ENCODE assay signal across 8 cellular contexts in genomic region chr17:45149669-45150603, GRCh38. TPM values are rescaled to one million over a fixed set of nuclear protein-coding genes. Genes with fewer than 3 reads are reported as not detected.
A peak's percentile ranks its signal among the peaks of the same experiment; 100 is the strongest.
DNase-seq lines count a peak whose midpoint lies in the region; ATAC-seq, FAIRE-seq and TF ChIP-seq lines count a peak whose summit lies in the region.

No MANE protein-coding gene starts in this region.

- no peaks in the 10 kb centered on the region; the same call in 1 of the 2 replicates for H3K36me3 ChIP-seq in BJ (ENCODE audit: control insufficient read depth, insufficient read depth, low read length)

- DNase-seq in BJ (ENCODE audit: low read depth) (no peak), H54 (ENCODE audit: insufficient read length, low spot score) (no peak), RPMI7951 (ENCODE audit: low read depth) (peak; percentile 52), astrocyte of the cerebellum (ENCODE audit: low read depth) (no peak), hippocampal formation (lab: John Stamatoyannopoulos, UW) (peak; percentile 62 to 72), putamen (ENCODE audit: low spot score) (peak; percentile 57)

- POLR2A ChIA-PET in BJ (lab: Charles Lee), result interaction anchor here (0.6 to 5.2 kb wide), 5 partner anchors 11 to 222 kb away, joined by 3 to 66 read pairs (median 5); partner anchors contain the start of genes FMNL1 and HEXIM2

- no peak for FAIRE-seq in H54 (lab: Jason Lieb, UNC)

- in situ Hi-C loops in astrocyte of the cerebellum (cut with HindIII; ENCODE audit: low sequenced_read_pairs), result no loop called here

- H3K4me3 ChIP-seq in BJ (ENCODE audit: low read depth, low read length) (peak overlapping the region; percentile 91), astrocyte of the cerebellum (ENCODE audit: low read depth, low read length) (peak overlapping the region; percentile 78)

- H3K27me3 ChIP-seq in BJ (ENCODE audit: control insufficient read depth, insufficient read depth, low read length), result no peaks in the 10 kb centered on the region

- no peak for ATAC-seq in GM21515 (IDR thresholded peaks at IDR 0.05; ENCODE audit: unreplicated experiment)
- no peak for ATAC-seq in HG03159 (IDR thresholded peaks at IDR 0.05; ENCODE audit: unreplicated experiment)

- peak; percentile 38; the same call in 1 of the 2 replicates for TF ChIP-seq POLR2A in H54 (IDR thresholded peaks at IDR 0.05; ENCODE audit: low read depth, low read length)

- CTCF ChIA-PET in BJ (lab: Yijun Ruan, JAX), result interaction anchor here (0.7 to 8.4 kb wide), 26 partner anchors 9 to 230 kb away, joined by 3 to 210 read pairs (median 4); partner anchors contain the start of genes ACBD4, HEXIM2, MAP3K14 and PLCD3

- no peak for TF ChIP-seq CTCF in BJ (IDR thresholded peaks at IDR 0.05; ENCODE audit: insufficient read depth, low read depth, low read length)
- no peak for TF ChIP-seq CTCF in astrocyte of the cerebellum (IDR thresholded peaks at IDR 0.05; ENCODE audit: low read depth, low read length, missing control alignments)

RNA-seq across cellular contexts. Expression of gene HEXIM1, which starts 1.7 kb away (rescaled TPM):
- polyA plus RNA-seq in BJ (2011; rRNA removed), result 16.0 and 16.7 TPM in 2 replicates
- 10.3 and 11.2 TPM in 2 replicates for polyA minus RNA-seq in BJ (2011; rRNA and poly(A)+ RNA removed)
- 3.5 and 4.4 TPM in 2 replicates for total RNA-seq in RPMI7951 (2014; rRNA removed; shearing (Covaris generic))

RNA-seq across cellular contexts. Expression of gene HEXIM2, which starts 11.7 kb away (rescaled TPM):
- 3.9 and 6.3 TPM in 2 replicates for polyA plus RNA-seq in BJ (2011; rRNA removed)
- polyA minus RNA-seq in BJ (2011; rRNA and poly(A)+ RNA removed), result 1.8 and 2.3 TPM in 2 replicates
- 7.8 and 11.3 TPM in 2 replicates for total RNA-seq in RPMI7951 (2014; rRNA removed; shearing (Covaris generic))

RNA-seq across cellular contexts. Expression of gene ACBD4, which starts 14.4 kb away (rescaled TPM):
- polyA plus RNA-seq in BJ (2011; rRNA removed), result 5.4 and 7.3 TPM in 2 replicates
- polyA minus RNA-seq in BJ (2011; rRNA and poly(A)+ RNA removed), result 3.0 and 4.2 TPM in 2 replicates
- total RNA-seq in RPMI7951 (2014; rRNA removed; shearing (Covaris generic)), result 1.1 and 2.0 TPM in 2 replicates

RNA-seq across cellular contexts. Expression of gene PLCD3, which starts 17.6 kb away (rescaled TPM):
- polyA plus RNA-seq in BJ (2011; rRNA removed), result 47.5 and 81.6 TPM in 2 replicates
- 71.6 and 94.8 TPM in 2 replicates for polyA minus RNA-seq in BJ (2011; rRNA and poly(A)+ RNA removed)
- total RNA-seq in RPMI7951 (2014; rRNA removed; shearing (Covaris generic)), result 11.7 and 15.3 TPM in 2 replicates

Comparison
In these comparisons a context has a peak if more than half of its experiments do, and no peak if none do; other contexts are left out.
1. DNase-seq: peak in RPMI7951 (single experiment), hippocampal formation (2 of 2) and putamen (single experiment); none in BJ (single experiment), H54 (single experiment) and astrocyte of the cerebellum (single experiment).